8 cellular contexts compared by ENCODE assay signal in the genomic region with DNA sequence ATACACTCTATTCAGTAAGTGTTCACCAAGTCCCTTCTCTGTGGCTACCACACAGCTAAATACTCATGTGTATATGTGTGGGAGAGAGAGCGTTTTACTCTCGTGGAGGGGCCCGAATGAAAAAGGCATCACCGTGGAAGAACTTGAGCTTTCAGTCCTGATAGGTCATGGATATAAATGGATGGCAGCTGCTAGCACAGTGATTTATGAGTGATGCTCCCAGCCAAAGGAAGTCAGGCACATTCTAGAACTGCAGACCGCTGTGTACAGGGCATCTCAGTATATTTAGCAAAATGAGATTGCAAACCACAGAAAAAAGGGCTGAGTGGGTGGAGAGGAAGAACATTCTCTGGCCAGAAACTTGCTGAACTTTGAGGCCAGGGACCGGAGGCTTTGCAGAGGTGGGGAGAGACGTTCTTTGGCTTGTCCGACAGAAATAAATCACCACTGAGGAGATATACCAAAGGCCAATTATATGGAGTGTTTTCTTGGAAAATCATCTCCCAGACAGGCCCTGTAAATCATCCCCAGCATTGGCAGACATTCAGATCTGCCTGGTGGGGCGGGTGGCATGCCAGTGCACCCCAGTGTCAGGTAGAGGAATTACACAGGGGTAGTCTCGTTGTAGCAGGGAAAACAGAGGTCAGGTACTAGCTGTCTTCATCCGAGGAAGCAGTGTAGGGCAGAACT.
A peak's percentile ranks its signal among the peaks of the same experiment; 100 is the strongest.
DNase-seq lines count a peak whose midpoint lies in the region; ATAC-seq and TF ChIP-seq lines count a peak whose summit lies in the region.

No MANE protein-coding gene starts in this region.

- peaks cover 0 to 29% (median 0%) of the 10 kb centered on the region in 45 donors for H3K27me3 ChIP-seq in dorsolateral prefrontal cortex

- H3K9me3 Mint-ChIP-seq in MCF 10A (ENCODE audit: unreplicated experiment), result peaks cover 7% of the 10 kb centered on the region

- H3K36me3 Mint-ChIP-seq in MCF 10A (ENCODE audit: insufficient read depth, unreplicated experiment), result no peaks in the 10 kb centered on the region

- BruUV-seq in MCF 10A (replicated peaks; lab: Mats Ljungman, UMichigan), result no TSS peak

- peak; percentile 66 for ATAC-seq in GM19455 (IDR thresholded peaks at IDR 0.05; ENCODE audit: unreplicated experiment)
- peak; percentile 85 for ATAC-seq in mucosa of descending colon
- no peak for ATAC-seq in HG02884 (IDR thresholded peaks at IDR 0.05; ENCODE audit: unreplicated experiment)
- no peak for ATAC-seq in HG02642 (IDR thresholded peaks at IDR 0.05; ENCODE audit: poor library complexity, unreplicated experiment)

- H3K4me1 Mint-ChIP-seq in MCF 10A (ENCODE audit: insufficient read depth, unreplicated experiment), result peaks cover 18% of the 10 kb centered on the region

- H3K4me3 ChIP-seq in mucosa of descending colon (no peak overlapping the region), dorsolateral prefrontal cortex (no peak overlapping the region)

- DNase-seq in COLO829 (ENCODE audit: low spot score), result peak; percentile 57
- DNase-seq in NCI-H2107 (lab: John Stamatoyannopoulos, UW), result peak; percentile 4
- peak; percentile 67 for DNase-seq in MCF 10A (ENCODE audit: unreplicated experiment)
- peak; percentile 56 to 81 (median 76) for DNase-seq in mucosa of descending colon
- DNase-seq in dorsolateral prefrontal cortex, result no peak

- no peaks in the 10 kb centered on the region for H3K36me3 ChIP-seq in mucosa of descending colon (ENCODE audit: low read depth)

- peak; percentile 59 for TF ChIP-seq CTCF in MCF 10A (IDR thresholded peaks at IDR 0.05; ENCODE audit: unreplicated experiment)
- peak; percentile 70 for TF ChIP-seq CTCF in mucosa of descending colon (IDR thresholded peaks at IDR 0.05)
- peak in 7 of 56 donors; percentile 11 to 25 (median 18) for TF ChIP-seq CTCF in dorsolateral prefrontal cortex (IDR thresholded peaks at IDR 0.05 in 54 of 56, conservative IDR thresholded peaks at IDR 0.05 in 2 of 56; ENCODE audit: low read depth in 1 of 56, partially characterized antibody in 56 of 56)

- no peaks in the 10 kb centered on the region for H3K9me3 ChIP-seq in mucosa of descending colon

- CTCF ChIA-PET in MCF 10A (lab: Yijun Ruan, JAX), result interaction anchor here (0.6 to 1.6 kb wide), 5 partner anchors 12 to 897 kb away, joined by 3 read pairs; no protein-coding TSS in a partner anchor

- intact Hi-C loops in MCF 10A (cut with micrococcal nuclease) (loop anchor here (2.0 kb wide), 1 partner anchor 684 kb away; no protein-coding TSS in a partner anchor), mucosa of descending colon (cut with DNase I, micrococcal nuclease) (no loop called here), dorsolateral prefrontal cortex (cut with DNase I) (no loop called here)

- POLR2A ChIA-PET in MCF 10A (lab: Yijun Ruan, JAX), result no interaction called here

- no peak overlapping the region for H3K27ac ChIP-seq in dorsolateral prefrontal cortex

- H3K4me3 Mint-ChIP-seq in MCF 10A (ENCODE audit: unreplicated experiment), result no peak overlapping the region

- peaks cover 11% of the 10 kb centered on the region for H3K4me1 ChIP-seq in mucosa of descending colon (ENCODE audit: low read depth)

- no peaks in the 10 kb centered on the region for H3K27me3 Mint-ChIP-seq in MCF 10A (ENCODE audit: insufficient read depth, unreplicated experiment)

- H3K27ac Mint-ChIP-seq in MCF 10A (ENCODE audit: low read depth, unreplicated experiment), result no peak overlapping the region

Comparison
In these comparisons a context has a peak if more than half of its experiments do, and no peak if none do; other contexts are left out.
1. DNase-seq: peak in COLO829 (single experiment), NCI-H2107 (single experiment), MCF 10A (single experiment) and mucosa of descending colon (3 of 3); none in dorsolateral prefrontal cortex (0 of 10).
2. ATAC-seq: peak in GM19455 (single experiment) and mucosa of descending colon (single experiment); none in HG02884 (single experiment) and HG02642 (single experiment).